22 cellular contexts compared by ENCODE assay signal in genomic region chr11:76902121-76903014, GRCh38. TPM values are rescaled to one million over a fixed set of nuclear protein-coding genes. Genes with fewer than 3 reads are reported as not detected.
DNase-seq lines count a peak whose midpoint lies in the region; ATAC-seq and TF ChIP-seq lines count a peak whose summit lies in the region.
"Had no signal": no experiment of that assay in that cellular context is flagged by ENCODE, and none has a peak within 500 bp of the region (broad histone marks: within the 10 kb centered on the region; RNA-seq: fewer than 3 reads in every experiment).

No MANE protein-coding gene starts in this region.

- no peak overlapping the region for H3K4me3 Mint-ChIP-seq in H9
- H3K4me3 Mint-ChIP-seq: CD8-positive, alpha-beta T cell; IgD-negative memory B cell had no signal

- H3K79me1 ChIP-seq in H9 (ENCODE audit: insufficient read depth, low read depth, low read length, poor library complexity, severe bottlenecking), result no peaks in the 10 kb centered on the region

- H3K4me1 ChIP-seq in H9 (ENCODE audit: insufficient read depth, low read length) (no peaks in the 10 kb centered on the region; the same call in 1 of the 2 replicates), iPS-20b (ENCODE audit: insufficient read depth, low read length) (peaks cover 20% of the 10 kb centered on the region)
- H3K4me1 ChIP-seq: BLaER1 treated with 17β-estradiol and CSF1 and Interleukin-3, amounts not matched to agents 10 nM and 100 nM had no signal

- TF ChIP-seq CTCF in H9 (conservative IDR thresholded peaks at IDR 0.05) (no peak), VCaP (conservative IDR thresholded peaks at IDR 0.05) (no peak)

- H3K9me3 ChIP-seq in H9 (ENCODE audit: control insufficient read depth, low read depth, low read length), result no peaks in the 10 kb centered on the region
- peaks cover 10% of the 10 kb centered on the region for H3K9me3 ChIP-seq in iPS-20b (ENCODE audit: insufficient read depth, low read depth, low read length)
- peaks cover 6% of the 10 kb centered on the region for H3K9me3 ChIP-seq in MG63

- H3K4me2 ChIP-seq in H9 (ENCODE audit: insufficient read depth, insufficient read length, low read length), result no peak overlapping the region
- H3K4me2 ChIP-seq: BLaER1 treated with 17β-estradiol and CSF1 and Interleukin-3, amounts not matched to agents 10 nM and 100 nM had no signal

- no peaks in the 10 kb centered on the region for H3K23me2 ChIP-seq in H9 (ENCODE audit: insufficient read length, low read depth, low read length, poor library complexity, severe bottlenecking)

- H3K4me3 ChIP-seq in iPS-20b (ENCODE audit: low read length) (no peak overlapping the region), MG63 (no peak overlapping the region)
- H3K4me3 ChIP-seq: BLaER1 treated with 17β-estradiol and CSF1 and Interleukin-3, amounts not matched to agents 10 nM and 100 nM; PC-9; SK-N-MC had no signal

- no peak overlapping the region for H3K18ac ChIP-seq in H9 (ENCODE audit: insufficient read length, low read depth, low read length)

- no peak overlapping the region for H2BK12ac ChIP-seq in H9 (ENCODE audit: insufficient read length, low read depth, low read length)

- H3K9me3 Mint-ChIP-seq in H9, result peaks cover 8 to 16% of the 10 kb centered on the region in 2 experiments; a peak in 4 of 5 replicates
- H3K9me3 Mint-ChIP-seq: CD8-positive, alpha-beta T cell had no signal

- H3K14ac ChIP-seq in H9 (ENCODE audit: insufficient read depth, low read length), result no peak overlapping the region

- no peaks in the 10 kb centered on the region for H3K27me3 Mint-ChIP-seq in H9 (ENCODE audit: low read depth)
- H3K27me3 Mint-ChIP-seq: IgD-negative memory B cell had no signal

- H3K4ac ChIP-seq in H9 (ENCODE audit: low read depth, low read length), result no peak overlapping the region

- no peak overlapping the region for H2BK5ac ChIP-seq in H9 (ENCODE audit: insufficient read length, low read length)

- peak overlapping the region in 2 of 3 experiments; percentile 64 to 77; a peak in 3 of 7 replicates for H3K27ac Mint-ChIP-seq in H9
- H3K27ac Mint-ChIP-seq: IgD-negative memory B cell had no signal

- ATAC-seq in HG02884 (IDR thresholded peaks at IDR 0.05; ENCODE audit: unreplicated experiment), result no peak
- ATAC-seq: CD8-positive, alpha-beta T cell; HCT116 had no signal

- H2BK15ac ChIP-seq in H9 (ENCODE audit: low read depth, low read length), result no peak overlapping the region

- H3K4me1 Mint-ChIP-seq in H9, result peaks cover 27 to 32% of the 10 kb centered on the region in 2 experiments

- no peaks in the 10 kb centered on the region for H4K20me1 ChIP-seq in H9 (ENCODE audit: control insufficient read depth, insufficient read depth, insufficient read length)

- no peaks in the 10 kb centered on the region for H3K79me2 ChIP-seq in H9 (ENCODE audit: insufficient read depth, low read length)

- H3K23ac ChIP-seq in H9 (ENCODE audit: insufficient read length, low read depth, low read length), result no peak overlapping the region

- no peak overlapping the region for H3T11ph ChIP-seq in H9 (ENCODE audit: low read length)

- no peak overlapping the region for H2BK120ac ChIP-seq in H9 (ENCODE audit: low read depth, low read length, poor library complexity, severe bottlenecking)

- peaks cover 12 to 16% (median 15%) of the 10 kb centered on the region in 3 experiments for H3K36me3 Mint-ChIP-seq in H9 (ENCODE audit: insufficient read depth in 1 of 3, low read depth in 3 of 3)

- no CpG with 5 or more reads among the region's 5 CpGs for WGBS in H9 (ENCODE audit: extremely low coverage, insufficient read length, low lambda C conversion rate)

- H3K56ac ChIP-seq in H9 (ENCODE audit: insufficient read length, low read depth, low read length), result no peak overlapping the region

- H3K27me3 ChIP-seq in H9 (ENCODE audit: insufficient read depth, low read length), result no peaks in the 10 kb centered on the region
- H3K27me3 ChIP-seq in iPS-20b (ENCODE audit: insufficient read depth, low read length), result no peaks in the 10 kb centered on the region
- no peaks in the 10 kb centered on the region for H3K27me3 ChIP-seq in MG63
- H3K27me3 ChIP-seq: BLaER1 treated with 17β-estradiol and CSF1 and Interleukin-3, amounts not matched to agents 10 nM and 100 nM had no signal

- no peak overlapping the region for H4K91ac ChIP-seq in H9 (ENCODE audit: insufficient read length, low read depth, low read length)

- H3K27ac ChIP-seq in H9 (ENCODE audit: insufficient read length, low read depth, low read length), result peak overlapping the region; percentile 39
- H3K27ac ChIP-seq in VCaP, result peak overlapping the region; percentile 70
- H3K27ac ChIP-seq in iPS-20b (ENCODE audit: low read length), result peak overlapping the region; percentile 57
- H3K27ac ChIP-seq: BLaER1 treated with 17β-estradiol and CSF1 and Interleukin-3, amounts not matched to agents 10 nM and 100 nM; PC-9; SK-N-MC had no signal

- no peaks in the 10 kb centered on the region for H3K36me3 ChIP-seq in iPS-20b (ENCODE audit: insufficient read depth, low read depth, low read length)
- no peaks in the 10 kb centered on the region for H3K36me3 ChIP-seq in MG63

- no peak overlapping the region for H2AK5ac ChIP-seq in H9 (ENCODE audit: insufficient read length, low read length)

- no peak overlapping the region for H4K5ac ChIP-seq in H9 (ENCODE audit: insufficient read length, low read depth, low read length)

- H2AFZ ChIP-seq in H9 (ENCODE audit: low read length), result no peak overlapping the region
- H2AFZ ChIP-seq: PC-9 had no signal

- H3K9ac ChIP-seq in H9 (ENCODE audit: extremely low read depth, insufficient read length, low read length) (no peak overlapping the region), iPS-20b (ENCODE audit: low read depth, low read length) (peak overlapping the region; percentile 47; the same call in 1 of the 2 replicates)
- H3K9ac ChIP-seq: BLaER1 treated with 17β-estradiol and CSF1 and Interleukin-3, amounts not matched to agents 10 nM and 100 nM had no signal

- peak; percentile 34 for DNase-seq in DMS53 (lab: John Stamatoyannopoulos, UW)
- DNase-seq in DMS53 treated with DMSO at 0.1 percent for 48 hours (lab: John Stamatoyannopoulos, UW; ENCODE audit: unreplicated experiment), result no peak
- no peak for DNase-seq in H9
- DNase-seq in MG63, result no peak
- no peak for DNase-seq in glomerular visceral epithelial cell (ENCODE audit: extremely low spot score)
- DNase-seq: 8988T; CD8-positive, alpha-beta T cell; Karpas-422; NCI-H1417 treated with DMSO at 0.1 percent for 48 hours; NCI-H187; NCI-H226; RPMI8226; SHP77 treated with DMSO at 0.1 percent for 48 hours; SW 1271 had no signal

- no peak overlapping the region for H2BK20ac ChIP-seq in H9 (ENCODE audit: low read depth, low read length, poor library complexity, severe bottlenecking)

- no peak overlapping the region for H4K8ac ChIP-seq in H9 (replicated peaks; ENCODE audit: insufficient read length, low read depth, low read length)

RNA-seq across cellular contexts. Expression of gene ACER3, which starts 41.6 kb away (rescaled TPM):
- 14.7 and 17.2 TPM in 2 replicates for total RNA-seq in H9 (2021)
- 15.8 and 56.2 TPM in 2 replicates for total RNA-seq in MG63 (2014; rRNA removed; shearing (Covaris generic); ENCODE audit: low replicate concordance)
